Comparison of ENCODE assay signal across 2 cellular contexts in the genomic region with DNA sequence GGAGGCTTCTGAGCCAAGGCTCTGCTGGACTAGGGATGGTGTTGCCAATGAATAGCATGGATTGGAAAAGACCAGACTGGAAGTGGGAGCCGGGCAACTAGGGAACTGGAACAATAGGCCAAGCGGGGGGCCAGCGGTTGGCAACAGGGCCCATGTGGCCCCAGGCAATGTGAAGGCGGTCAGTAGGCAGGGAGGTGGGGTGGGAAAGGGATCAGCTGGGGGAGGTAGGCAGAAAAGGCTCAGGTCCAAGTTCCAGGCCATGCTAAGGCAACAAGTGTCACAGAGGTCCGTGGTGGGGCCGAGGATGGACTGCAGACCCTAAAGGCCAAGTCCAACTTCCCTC.
TF ChIP-seq lines count a peak whose summit lies in the region.

No MANE protein-coding gene starts in this region.

TF ChIP-seq in IMR-90, 13 proteins besides CTCF, POLR2A, EP300 and RAD21:
- TF ChIP-seq, protein P1, sequence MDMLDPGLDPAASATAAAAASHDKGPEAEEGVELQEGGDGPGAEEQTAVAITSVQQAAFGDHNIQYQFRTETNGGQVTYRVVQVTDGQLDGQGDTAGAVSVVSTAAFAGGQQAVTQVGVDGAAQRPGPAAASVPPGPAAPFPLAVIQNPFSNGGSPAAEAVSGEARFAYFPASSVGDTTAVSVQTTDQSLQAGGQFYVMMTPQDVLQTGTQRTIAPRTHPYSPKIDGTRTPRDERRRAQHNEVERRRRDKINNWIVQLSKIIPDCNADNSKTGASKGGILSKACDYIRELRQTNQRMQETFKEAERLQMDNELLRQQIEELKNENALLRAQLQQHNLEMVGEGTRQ (IDR thresholded peaks at IDR 0.05; ENCODE audit: low read depth, low read length) = no peak
- TF ChIP-seq MXI1 (IDR thresholded peaks at IDR 0.05; ENCODE audit: borderline replicate concordance, low read depth, low read length) (no peak), MAFK (IDR thresholded peaks at IDR 0.05; ENCODE audit: low read depth, low read length) (no peak), CHD1 (IDR thresholded peaks at IDR 0.05; ENCODE audit: low read depth, low read length) (no peak), RCOR1 (IDR thresholded peaks at IDR 0.05; ENCODE audit: insufficient replicate concordance, low read length) (no peak), SMC3 (IDR thresholded peaks at IDR 0.05; ENCODE audit: low read depth, low read length) (no peak), BHLHE40 (IDR thresholded peaks at IDR 0.05; ENCODE audit: low read depth, low read length) (no peak)

TF ChIP-seq in HepG2, 621 proteins besides CTCF, POLR2A, EP300 and RAD21 (continues in another document):
- TF ChIP-seq ARID2 (CRISPR knock-in tag; IDR thresholded peaks at IDR 0.05; ENCODE audit: borderline replicate concordance) (0 out of 2 replicates have a peak, but pooled peaks have one; percentile 7), MTA1 (CRISPR knock-in tag; IDR thresholded peaks at IDR 0.05; ENCODE audit: borderline replicate concordance) (0 out of 2 replicates have a peak, but pooled peaks have one; percentile 8), XBP1 (CRISPR knock-in tag; IDR thresholded peaks at IDR 0.05) (no peak), ZNF292 (CRISPR knock-in tag; IDR thresholded peaks at IDR 0.05; ENCODE audit: borderline replicate concordance, low read depth) (no peak), HOXD1 (CRISPR knock-in tag; IDR thresholded peaks at IDR 0.05) (no peak), ELF1 (CRISPR knock-in tag; IDR thresholded peaks at IDR 0.05) (no peak), PLSCR1 (CRISPR knock-in tag; IDR thresholded peaks at IDR 0.05; ENCODE audit: borderline replicate concordance) (no peak), TBX2 (CRISPR knock-in tag; IDR thresholded peaks at IDR 0.05; ENCODE audit: borderline replicate concordance) (peak; percentile 29; the same call in 1 of the 2 replicates), LBX2 (CRISPR knock-in tag; IDR thresholded peaks at IDR 0.05; ENCODE audit: borderline replicate concordance) (no peak), SRSF9 (IDR thresholded peaks at IDR 0.05; ENCODE audit: borderline replicate concordance, insufficient read depth, low read depth, low read length, poor library complexity, severe bottlenecking) (no peak), ZNF331 (CRISPR knock-in tag; IDR thresholded peaks at IDR 0.05) (no peak), TGIF2 (CRISPR knock-in tag; IDR thresholded peaks at IDR 0.05) (no peak), ZKSCAN5 (CRISPR knock-in tag; IDR thresholded peaks at IDR 0.05) (no peak), MAFG (CRISPR knock-in tag; IDR thresholded peaks at IDR 0.05) (no peak), ZFX (CRISPR knock-in tag; IDR thresholded peaks at IDR 0.05; ENCODE audit: low read depth) (peak; percentile 39; the same call in 1 of the 2 replicates), ZNF713 (CRISPR knock-in tag; IDR thresholded peaks at IDR 0.05) (no peak), YEATS2 (CRISPR knock-in tag; IDR thresholded peaks at IDR 0.05; ENCODE audit: borderline replicate concordance) (no peak), SALL2 (CRISPR knock-in tag; IDR thresholded peaks at IDR 0.05) (no peak), SIN3A (IDR thresholded peaks at IDR 0.05; ENCODE audit: borderline replicate concordance, low read depth, low read length) (0 out of 2 replicates have a peak, but pooled peaks have one; percentile 62), SNAPC4 (CRISPR knock-in tag; IDR thresholded peaks at IDR 0.05) (no peak), HES4 (CRISPR knock-in tag; IDR thresholded peaks at IDR 0.05; ENCODE audit: borderline replicate concordance) (0 out of 2 replicates have a peak, but pooled peaks have one; percentile 15), ZFP36L1 (CRISPR knock-in tag; IDR thresholded peaks at IDR 0.05) (0 out of 2 replicates have a peak, but pooled peaks have one; percentile 11), EHMT2 (IDR thresholded peaks at IDR 0.05; ENCODE audit: borderline replicate concordance, low read depth, low read length) (0 out of 2 replicates have a peak, but pooled peaks have one; percentile 28), HNF4G (IDR thresholded peaks at IDR 0.05; ENCODE audit: borderline replicate concordance, low read depth, low read length) (peak; percentile 40; the same call in 1 of the 2 replicates), HNF4G (CRISPR knock-in tag; IDR thresholded peaks at IDR 0.05; ENCODE audit: borderline replicate concordance, low read depth) (no peak), JARID2 (CRISPR knock-in tag; IDR thresholded peaks at IDR 0.05; ENCODE audit: insufficient replicate concordance) (peak; percentile 23), KLF12 (CRISPR knock-in tag; IDR thresholded peaks at IDR 0.05; ENCODE audit: borderline replicate concordance) (no peak), ZNF737 (CRISPR knock-in tag; IDR thresholded peaks at IDR 0.05; ENCODE audit: borderline replicate concordance) (no peak), NCOR1 (IDR thresholded peaks at IDR 0.05; ENCODE audit: borderline replicate concordance, low read length) (0 out of 2 replicates have a peak, but pooled peaks have one; percentile 7)
- TF ChIP-seq, protein P2, sequence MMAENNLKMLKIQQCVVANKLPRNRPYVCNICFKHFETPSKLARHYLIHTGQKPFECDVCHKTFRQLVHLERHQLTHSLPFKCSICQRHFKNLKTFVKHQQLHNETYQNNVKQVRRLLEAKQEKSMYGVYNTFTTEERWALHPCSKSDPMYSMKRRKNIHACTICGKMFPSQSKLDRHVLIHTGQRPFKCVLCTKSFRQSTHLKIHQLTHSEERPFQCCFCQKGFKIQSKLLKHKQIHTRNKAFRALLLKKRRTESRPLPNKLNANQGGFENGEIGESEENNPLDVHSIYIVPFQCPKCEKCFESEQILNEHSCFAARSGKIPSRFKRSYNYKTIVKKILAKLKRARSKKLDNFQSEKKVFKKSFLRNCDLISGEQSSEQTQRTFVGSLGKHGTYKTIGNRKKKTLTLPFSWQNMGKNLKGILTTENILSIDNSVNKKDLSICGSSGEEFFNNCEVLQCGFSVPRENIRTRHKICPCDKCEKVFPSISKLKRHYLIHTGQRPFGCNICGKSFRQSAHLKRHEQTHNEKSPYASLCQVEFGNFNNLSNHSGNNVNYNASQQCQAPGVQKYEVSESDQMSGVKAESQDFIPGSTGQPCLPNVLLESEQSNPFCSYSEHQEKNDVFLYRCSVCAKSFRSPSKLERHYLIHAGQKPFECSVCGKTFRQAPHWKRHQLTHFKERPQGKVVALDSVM (CRISPR knock-in tag; IDR thresholded peaks at IDR 0.05) = no peak
- TF ChIP-seq, protein P3, sequence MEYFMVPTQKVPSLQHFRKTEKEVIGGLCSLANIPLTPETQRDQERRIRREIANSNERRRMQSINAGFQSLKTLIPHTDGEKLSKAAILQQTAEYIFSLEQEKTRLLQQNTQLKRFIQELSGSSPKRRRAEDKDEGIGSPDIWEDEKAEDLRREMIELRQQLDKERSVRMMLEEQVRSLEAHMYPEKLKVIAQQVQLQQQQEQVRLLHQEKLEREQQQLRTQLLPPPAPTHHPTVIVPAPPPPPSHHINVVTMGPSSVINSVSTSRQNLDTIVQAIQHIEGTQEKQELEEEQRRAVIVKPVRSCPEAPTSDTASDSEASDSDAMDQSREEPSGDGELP (IDR thresholded peaks at IDR 0.05; ENCODE audit: borderline replicate concordance, low read depth) = peak; percentile 79; the same call in 1 of the 2 replicates
- TF ChIP-seq, protein P4, sequence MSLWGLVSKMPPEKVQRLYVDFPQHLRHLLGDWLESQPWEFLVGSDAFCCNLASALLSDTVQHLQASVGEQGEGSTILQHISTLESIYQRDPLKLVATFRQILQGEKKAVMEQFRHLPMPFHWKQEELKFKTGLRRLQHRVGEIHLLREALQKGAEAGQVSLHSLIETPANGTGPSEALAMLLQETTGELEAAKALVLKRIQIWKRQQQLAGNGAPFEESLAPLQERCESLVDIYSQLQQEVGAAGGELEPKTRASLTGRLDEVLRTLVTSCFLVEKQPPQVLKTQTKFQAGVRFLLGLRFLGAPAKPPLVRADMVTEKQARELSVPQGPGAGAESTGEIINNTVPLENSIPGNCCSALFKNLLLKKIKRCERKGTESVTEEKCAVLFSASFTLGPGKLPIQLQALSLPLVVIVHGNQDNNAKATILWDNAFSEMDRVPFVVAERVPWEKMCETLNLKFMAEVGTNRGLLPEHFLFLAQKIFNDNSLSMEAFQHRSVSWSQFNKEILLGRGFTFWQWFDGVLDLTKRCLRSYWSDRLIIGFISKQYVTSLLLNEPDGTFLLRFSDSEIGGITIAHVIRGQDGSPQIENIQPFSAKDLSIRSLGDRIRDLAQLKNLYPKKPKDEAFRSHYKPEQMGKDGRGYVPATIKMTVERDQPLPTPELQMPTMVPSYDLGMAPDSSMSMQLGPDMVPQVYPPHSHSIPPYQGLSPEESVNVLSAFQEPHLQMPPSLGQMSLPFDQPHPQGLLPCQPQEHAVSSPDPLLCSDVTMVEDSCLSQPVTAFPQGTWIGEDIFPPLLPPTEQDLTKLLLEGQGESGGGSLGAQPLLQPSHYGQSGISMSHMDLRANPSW (CRISPR knock-in tag; IDR thresholded peaks at IDR 0.05; ENCODE audit: borderline replicate concordance) = no peak
- TF ChIP-seq, protein P5, sequence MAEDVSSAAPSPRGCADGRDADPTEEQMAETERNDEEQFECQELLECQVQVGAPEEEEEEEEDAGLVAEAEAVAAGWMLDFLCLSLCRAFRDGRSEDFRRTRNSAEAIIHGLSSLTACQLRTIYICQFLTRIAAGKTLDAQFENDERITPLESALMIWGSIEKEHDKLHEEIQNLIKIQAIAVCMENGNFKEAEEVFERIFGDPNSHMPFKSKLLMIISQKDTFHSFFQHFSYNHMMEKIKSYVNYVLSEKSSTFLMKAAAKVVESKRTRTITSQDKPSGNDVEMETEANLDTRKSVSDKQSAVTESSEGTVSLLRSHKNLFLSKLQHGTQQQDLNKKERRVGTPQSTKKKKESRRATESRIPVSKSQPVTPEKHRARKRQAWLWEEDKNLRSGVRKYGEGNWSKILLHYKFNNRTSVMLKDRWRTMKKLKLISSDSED (CRISPR knock-in tag; IDR thresholded peaks at IDR 0.05) = 0 out of 2 replicates have a peak, but pooled peaks have one; percentile 44
- TF ChIP-seq, protein P6, sequence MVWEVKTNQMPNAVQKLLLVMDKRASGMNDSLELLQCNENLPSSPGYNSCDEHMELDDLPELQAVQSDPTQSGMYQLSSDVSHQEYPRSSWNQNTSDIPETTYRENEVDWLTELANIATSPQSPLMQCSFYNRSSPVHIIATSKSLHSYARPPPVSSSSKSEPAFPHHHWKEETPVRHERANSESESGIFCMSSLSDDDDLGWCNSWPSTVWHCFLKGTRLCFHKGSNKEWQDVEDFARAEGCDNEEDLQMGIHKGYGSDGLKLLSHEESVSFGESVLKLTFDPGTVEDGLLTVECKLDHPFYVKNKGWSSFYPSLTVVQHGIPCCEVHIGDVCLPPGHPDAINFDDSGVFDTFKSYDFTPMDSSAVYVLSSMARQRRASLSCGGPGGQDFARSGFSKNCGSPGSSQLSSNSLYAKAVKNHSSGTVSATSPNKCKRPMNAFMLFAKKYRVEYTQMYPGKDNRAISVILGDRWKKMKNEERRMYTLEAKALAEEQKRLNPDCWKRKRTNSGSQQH (CRISPR knock-in tag; IDR thresholded peaks at IDR 0.05; ENCODE audit: low read depth) = no peak
- TF ChIP-seq, protein P7, sequence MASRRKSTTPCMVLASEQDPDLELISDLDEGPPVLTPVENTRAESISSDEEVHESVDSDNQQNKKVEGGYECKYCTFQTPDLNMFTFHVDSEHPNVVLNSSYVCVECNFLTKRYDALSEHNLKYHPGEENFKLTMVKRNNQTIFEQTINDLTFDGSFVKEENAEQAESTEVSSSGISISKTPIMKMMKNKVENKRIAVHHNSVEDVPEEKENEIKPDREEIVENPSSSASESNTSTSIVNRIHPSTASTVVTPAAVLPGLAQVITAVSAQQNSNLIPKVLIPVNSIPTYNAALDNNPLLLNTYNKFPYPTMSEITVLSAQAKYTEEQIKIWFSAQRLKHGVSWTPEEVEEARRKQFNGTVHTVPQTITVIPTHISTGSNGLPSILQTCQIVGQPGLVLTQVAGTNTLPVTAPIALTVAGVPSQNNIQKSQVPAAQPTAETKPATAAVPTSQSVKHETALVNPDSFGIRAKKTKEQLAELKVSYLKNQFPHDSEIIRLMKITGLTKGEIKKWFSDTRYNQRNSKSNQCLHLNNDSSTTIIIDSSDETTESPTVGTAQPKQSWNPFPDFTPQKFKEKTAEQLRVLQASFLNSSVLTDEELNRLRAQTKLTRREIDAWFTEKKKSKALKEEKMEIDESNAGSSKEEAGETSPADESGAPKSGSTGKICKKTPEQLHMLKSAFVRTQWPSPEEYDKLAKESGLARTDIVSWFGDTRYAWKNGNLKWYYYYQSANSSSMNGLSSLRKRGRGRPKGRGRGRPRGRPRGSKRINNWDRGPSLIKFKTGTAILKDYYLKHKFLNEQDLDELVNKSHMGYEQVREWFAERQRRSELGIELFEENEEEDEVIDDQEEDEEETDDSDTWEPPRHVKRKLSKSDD (CRISPR knock-in tag; IDR thresholded peaks at IDR 0.05; ENCODE audit: low read depth) = 0 out of 2 replicates have a peak, but pooled peaks have one; percentile 20
